ENCODE assay signal across 16 cellular contexts in genomic region chr3:12961007-12961725, GRCh38.
DNase-seq lines count a peak whose midpoint lies in the region; ATAC-seq and TF ChIP-seq lines count a peak whose summit lies in the region.
"Had no signal": no experiment of that assay in that cellular context is flagged by ENCODE, and none has a peak within 500 bp of the region (broad histone marks: within the 10 kb centered on the region; RNA-seq: fewer than 3 reads in every experiment).

No MANE protein-coding gene starts in this region.

- no peak for ATAC-seq in naive B cell (ENCODE audit: low read depth in 2 of 2)
- no peak for ATAC-seq in HG03175 (IDR thresholded peaks at IDR 0.05; ENCODE audit: unreplicated experiment)

- H3K36me3 Mint-ChIP-seq in IgD-negative memory B cell: peaks cover 1% of the 10 kb centered on the region
- no peaks in the 10 kb centered on the region for H3K36me3 Mint-ChIP-seq in naive B cell

- no peak for TF ChIP-seq CTCF in ascending aorta (IDR thresholded peaks at IDR 0.05)

- H3K9me3 Mint-ChIP-seq in IgD-negative memory B cell: no peaks in the 10 kb centered on the region
- no peaks in the 10 kb centered on the region for H3K9me3 Mint-ChIP-seq in naive B cell

- H3K4me2 ChIP-seq in BLaER1 treated with 17β-estradiol and CSF1 and Interleukin-3, amounts not matched to agents 10 nM and 100 nM: peak overlapping the region; percentile 96 to 100 (median 99)

- peak overlapping the region in 9 of 11 experiments; percentile 8 to 83 (median 64); a peak in 14 of 22 replicates for H3K9ac ChIP-seq in BLaER1 treated with 17β-estradiol and CSF1 and Interleukin-3, amounts not matched to agents 10 nM and 100 nM

- no peaks in the 10 kb centered on the region for H3K27me3 ChIP-seq in BLaER1 treated with 17β-estradiol and CSF1 and Interleukin-3, amounts not matched to agents 10 nM and 100 nM
- no peaks in the 10 kb centered on the region for H3K27me3 ChIP-seq in ascending aorta
- H3K27me3 ChIP-seq: cardiac muscle cell had no signal

- peak overlapping the region in 4 of 10 experiments; percentile 28 to 52 (median 45); a peak in 4 of 20 replicates for H3K4me3 ChIP-seq in BLaER1 treated with 17β-estradiol and CSF1 and Interleukin-3, amounts not matched to agents 10 nM and 100 nM
- no peak overlapping the region for H3K4me3 ChIP-seq in ascending aorta
- H3K4me3 ChIP-seq: cardiac muscle cell, prostate gland, SK-N-MC had no signal

- peaks cover 62 to 100% (median 98%) of the 10 kb centered on the region in 11 experiments for H4K20me1 ChIP-seq in BLaER1 treated with 17β-estradiol and CSF1 and Interleukin-3, amounts not matched to agents 10 nM and 100 nM

- peaks cover 100% of the 10 kb centered on the region in 10 experiments for H3K4me1 ChIP-seq in BLaER1 treated with 17β-estradiol and CSF1 and Interleukin-3, amounts not matched to agents 10 nM and 100 nM
- H3K4me1 ChIP-seq in ascending aorta: peaks cover 57 to 93% of the 10 kb centered on the region in 2 donors

- H3K27ac Mint-ChIP-seq in IgD-negative memory B cell: peak overlapping the region; percentile 13 to 94 (median 76)
- peak overlapping the region in 5 of 6 donors; percentile 38 to 94 (median 76) for H3K27ac Mint-ChIP-seq in naive B cell

- DNase-seq in ascending aorta (ENCODE audit: low spot score in 2 of 2) (no peak), naive B cell (no peak), NOMO-1 (lab: John Stamatoyannopoulos, UW; ENCODE audit: unreplicated experiment in 2 of 2) (no peak), T-helper 2 cell (no peak), DMS79 (lab: John Stamatoyannopoulos, UW) (no peak)
- DNase-seq: GDM1; hippocampal formation; mammary epithelial cell; stimulated activated CD4-positive, alpha-beta T cell treated with anti-CD3 and anti-CD28 coated beads, Interleukin-2, amount 100 ng/mL, for 24 hours had no signal

- intact Hi-C loops in ascending aorta (cut with DNase I): no loop called here

- H3K9me3 ChIP-seq in BLaER1 treated with 17β-estradiol and CSF1 and Interleukin-3, amounts not matched to agents 10 nM and 100 nM (replicated peaks in 1 of 11): no peaks in the 10 kb centered on the region
- H3K9me3 ChIP-seq in ascending aorta: no peaks in the 10 kb centered on the region
- H3K9me3 ChIP-seq: prostate gland had no signal

- H3K27me3 Mint-ChIP-seq in IgD-negative memory B cell: no peaks in the 10 kb centered on the region
- H3K27me3 Mint-ChIP-seq in naive B cell: no peaks in the 10 kb centered on the region

- peaks cover 0 to 38% (median 0%) of the 10 kb centered on the region in 11 experiments; a peak in 5 of 22 replicates for H3K36me3 ChIP-seq in BLaER1 treated with 17β-estradiol and CSF1 and Interleukin-3, amounts not matched to agents 10 nM and 100 nM
- H3K36me3 ChIP-seq in ascending aorta: no peaks in the 10 kb centered on the region
- H3K36me3 ChIP-seq: cardiac muscle cell, prostate gland had no signal

- H3K4me1 Mint-ChIP-seq in IgD-negative memory B cell: peaks cover 62 to 83% (median 74%) of the 10 kb centered on the region in 3 donors
- peaks cover 89 to 100% (median 99%) of the 10 kb centered on the region in 3 donors for H3K4me1 Mint-ChIP-seq in naive B cell

- H3K4me3 Mint-ChIP-seq in IgD-negative memory B cell: peak overlapping the region; percentile 52 to 94 (median 76)
- H3K4me3 Mint-ChIP-seq in naive B cell: peak overlapping the region; percentile 72 to 91 (median 86)

- peak overlapping the region in 8 of 11 experiments; percentile 59 to 91 (median 86); a peak in 16 of 22 replicates for H3K27ac ChIP-seq in BLaER1 treated with 17β-estradiol and CSF1 and Interleukin-3, amounts not matched to agents 10 nM and 100 nM
- H3K27ac ChIP-seq in ascending aorta: peak overlapping the region; percentile 89 to 92
- H3K27ac ChIP-seq: C4-2B, cardiac muscle cell, SK-N-MC had no signal
